Comparison of ENCODE assay signal across 9 cellular contexts in genomic region chr10:110873951-110874350, GRCh38. TPM values are rescaled to one million over a fixed set of nuclear protein-coding genes. Genes with fewer than 3 reads are reported as not detected.
DNase-seq lines count a peak whose midpoint lies in the region; ATAC-seq and TF ChIP-seq lines count a peak whose summit lies in the region.
"Had no signal": no experiment of that assay in that cellular context is flagged by ENCODE, and none has a peak within 500 bp of the region (broad histone marks: within the 10 kb centered on the region; RNA-seq: fewer than 3 reads in every experiment).

No MANE protein-coding gene starts in this region.

- H3K9me3 Mint-ChIP-seq in CD4-positive, CD25-positive, alpha-beta regulatory T cell: peaks cover 0 to 1% (median 0%) of the 10 kb centered on the region in 7 donors
- no peaks in the 10 kb centered on the region for H3K9me3 Mint-ChIP-seq in dendritic cell treated with granulocyte-macrophage colony-stimulating factor and Interleukin-4, amounts not matched to agents 40 ng/mL and 50 ng/mL, for 4 days
- no peaks in the 10 kb centered on the region for H3K9me3 Mint-ChIP-seq in neural progenitor cell

- H3K4me1 ChIP-seq in CD4-positive, CD25-positive, alpha-beta regulatory T cell (ENCODE audit: control insufficient read depth, insufficient read depth, low read length, poor library complexity, severe bottlenecking): peaks cover 68% of the 10 kb centered on the region
- H3K4me1 ChIP-seq in neural progenitor cell: peaks cover 21% of the 10 kb centered on the region

- peaks cover 28% of the 10 kb centered on the region for H3K36me3 Mint-ChIP-seq in CD4-positive, CD25-positive, alpha-beta regulatory T cell
- peaks cover 35% of the 10 kb centered on the region for H3K36me3 Mint-ChIP-seq in dendritic cell treated with granulocyte-macrophage colony-stimulating factor and Interleukin-4, amounts not matched to agents 40 ng/mL and 50 ng/mL, for 4 days (ENCODE audit: low read depth)
- H3K36me3 Mint-ChIP-seq in neural progenitor cell: no peaks in the 10 kb centered on the region

- H4K20me1 ChIP-seq in neural progenitor cell (ENCODE audit: low read depth): peaks cover 54% of the 10 kb centered on the region

- H3K9me3 ChIP-seq in CD4-positive, CD25-positive, alpha-beta regulatory T cell (ENCODE audit: control insufficient read depth in 2 of 2, low read length in 2 of 2): no peaks in the 10 kb centered on the region
- H3K9me3 ChIP-seq in neural progenitor cell (ENCODE audit: low read depth): no peaks in the 10 kb centered on the region

- peak overlapping the region; percentile 99 for H3K27ac ChIP-seq in CD4-positive, CD25-positive, alpha-beta regulatory T cell (ENCODE audit: insufficient read depth, low read length, poor library complexity, severe bottlenecking)
- H3K27ac ChIP-seq in neural progenitor cell: no peak overlapping the region

- intact Hi-C loops in dendritic cell treated with granulocyte-macrophage colony-stimulating factor and Interleukin-4, amounts not matched to agents 40 ng/mL and 50 ng/mL, for 4 days (cut with micrococcal nuclease): loop anchor here (5.0 kb wide), 2 partner anchors 37 to 72 kb away; no protein-coding TSS in a partner anchor

- peak overlapping the region; percentile 85 to 96 (median 94) for H3K4me3 Mint-ChIP-seq in CD4-positive, CD25-positive, alpha-beta regulatory T cell
- peak overlapping the region; percentile 20 for H3K4me3 Mint-ChIP-seq in dendritic cell treated with granulocyte-macrophage colony-stimulating factor and Interleukin-4, amounts not matched to agents 40 ng/mL and 50 ng/mL, for 4 days
- peak overlapping the region; percentile 78 for H3K4me3 Mint-ChIP-seq in neural progenitor cell

- H3K4me3 ChIP-seq in CD4-positive, CD25-positive, alpha-beta regulatory T cell (ENCODE audit: low read depth, low read length): peak overlapping the region; percentile 99
- H3K4me3 ChIP-seq in neural progenitor cell (peak overlapping the region; percentile 61), H7 (ENCODE audit: insufficient read depth, low read depth, low read length) (no peak overlapping the region)

- ATAC-seq in CD4-positive, CD25-positive, alpha-beta regulatory T cell (ENCODE audit: low read depth in 2 of 2): no peak
- no peak for ATAC-seq in GM21723 (IDR thresholded peaks at IDR 0.05; ENCODE audit: unreplicated experiment)

- TF ChIP-seq CTCF in neural progenitor cell (IDR thresholded peaks at IDR 0.05): no peak

- H3F3A ChIP-seq in neural progenitor cell (ENCODE audit: low read depth): peaks cover 21% of the 10 kb centered on the region

- peaks cover 35 to 70% (median 59%) of the 10 kb centered on the region in 4 donors for H3K4me1 Mint-ChIP-seq in CD4-positive, CD25-positive, alpha-beta regulatory T cell
- H3K4me1 Mint-ChIP-seq in dendritic cell treated with granulocyte-macrophage colony-stimulating factor and Interleukin-4, amounts not matched to agents 40 ng/mL and 50 ng/mL, for 4 days (ENCODE audit: low read depth): peaks cover 27% of the 10 kb centered on the region
- peaks cover 28% of the 10 kb centered on the region for H3K4me1 Mint-ChIP-seq in neural progenitor cell

- no peaks in the 10 kb centered on the region for H3K27me3 ChIP-seq in CD4-positive, CD25-positive, alpha-beta regulatory T cell (ENCODE audit: control insufficient read depth, insufficient read depth, low read length)
- H3K27me3 ChIP-seq in neural progenitor cell (no peaks in the 10 kb centered on the region), H7 (ENCODE audit: control insufficient read depth, insufficient read depth, low read length) (no peaks in the 10 kb centered on the region)

- DNase-seq in CD4-positive, CD25-positive, alpha-beta regulatory T cell: no peak
- peak; percentile 13 for DNase-seq in NCI-H69 (lab: John Stamatoyannopoulos, UW)
- DNase-seq in neural progenitor cell (ENCODE audit: low spot score): no peak
- no peak for DNase-seq in H7
- no peak for DNase-seq in NCI-H2029 (lab: John Stamatoyannopoulos, UW)
- no peak for DNase-seq in mesenteric fat pad (ENCODE audit: low spot score)
- DNase-seq: activated CD4-positive, alpha-beta T cell treated with anti-CD3 and anti-CD28 coated beads for 1 hour had no signal

- H3K27me3 Mint-ChIP-seq in CD4-positive, CD25-positive, alpha-beta regulatory T cell: peaks cover 14% of the 10 kb centered on the region
- no peaks in the 10 kb centered on the region for H3K27me3 Mint-ChIP-seq in dendritic cell treated with granulocyte-macrophage colony-stimulating factor and Interleukin-4, amounts not matched to agents 40 ng/mL and 50 ng/mL, for 4 days
- peaks cover 4% of the 10 kb centered on the region for H3K27me3 Mint-ChIP-seq in neural progenitor cell (ENCODE audit: insufficient read depth, low read depth)

- H2AFZ ChIP-seq in neural progenitor cell (replicated peaks): no peak overlapping the region

- H3K79me2 ChIP-seq in neural progenitor cell (ENCODE audit: low read depth): peaks cover 53% of the 10 kb centered on the region

- H3K4me2 ChIP-seq in neural progenitor cell: peak overlapping the region; percentile 89

- no peak overlapping the region for H3K9ac ChIP-seq in neural progenitor cell

- H3K36me3 ChIP-seq in CD4-positive, CD25-positive, alpha-beta regulatory T cell (ENCODE audit: control insufficient read depth, insufficient read depth, low read length): peaks cover 31% of the 10 kb centered on the region
- H3K36me3 ChIP-seq in neural progenitor cell (peaks cover 16% of the 10 kb centered on the region), H7 (replicated peaks; ENCODE audit: control insufficient read depth, insufficient read depth, low read length) (no peaks in the 10 kb centered on the region)

- peak overlapping the region; percentile 9 to 97 (median 97) for H3K27ac Mint-ChIP-seq in CD4-positive, CD25-positive, alpha-beta regulatory T cell
- H3K27ac Mint-ChIP-seq in dendritic cell treated with granulocyte-macrophage colony-stimulating factor and Interleukin-4, amounts not matched to agents 40 ng/mL and 50 ng/mL, for 4 days: no peak overlapping the region
- H3K27ac Mint-ChIP-seq in neural progenitor cell: no peak overlapping the region

RNA-seq across cellular contexts. Expression of gene PDCD4, which starts 2.2 kb away (rescaled TPM):
- 213 TPM for total RNA-seq in CD4-positive, CD25-positive, alpha-beta regulatory T cell
- polyA plus RNA-seq in CD4-positive, CD25-positive, alpha-beta regulatory T cell: 100 to 1,000 TPM; 167 to 224 (median 195) TPM
- total RNA-seq in neural progenitor cell (ENCODE audit: low replicate concordance) (57.7 and 106 TPM in 2 replicates), mesenteric fat pad (146 TPM)
- total RNA-seq in H7 (2014; rRNA removed; shearing (Covaris generic)): 9.0 and 17.4 TPM in 2 replicates

RNA-seq across cellular contexts. Expression of gene BBIP1, which starts 45.0 kb away (rescaled TPM):
- 42.3 TPM for total RNA-seq in CD4-positive, CD25-positive, alpha-beta regulatory T cell
- 10 to 100 TPM; 34.1 to 39.8 (median 36.8) TPM for polyA plus RNA-seq in CD4-positive, CD25-positive, alpha-beta regulatory T cell
- total RNA-seq in neural progenitor cell (ENCODE audit: low replicate concordance): 27.8 and 58.4 TPM in 2 replicates
- total RNA-seq in H7 (2014; rRNA removed; shearing (Covaris generic)): 15.9 and 24.1 TPM in 2 replicates
- total RNA-seq in mesenteric fat pad: 26.9 TPM

RNA-seq across cellular contexts. Expression of gene SHOC2, which starts 45.5 kb away (rescaled TPM):
- total RNA-seq in CD4-positive, CD25-positive, alpha-beta regulatory T cell: 91.3 TPM
- polyA plus RNA-seq in CD4-positive, CD25-positive, alpha-beta regulatory T cell: 10 to 100 TPM; 62.1 to 68.0 (median 64.1) TPM
- total RNA-seq in neural progenitor cell (ENCODE audit: low replicate concordance) (42.1 and 54.9 TPM in 2 replicates), mesenteric fat pad (79.5 TPM)
- 17.5 and 19.3 TPM in 2 replicates for total RNA-seq in H7 (2014; rRNA removed; shearing (Covaris generic))

Comparison
In these comparisons a context has a peak if more than half of its experiments do, and no peak if none do; other contexts are left out.
1. H3K27ac Mint-ChIP-seq: peak in CD4-positive, CD25-positive, alpha-beta regulatory T cell (3 of 3); none in dendritic cell treated with granulocyte-macrophage colony-stimulating factor and Interleukin-4, amounts not matched to agents 40 ng/mL and 50 ng/mL, for 4 days (single experiment) and neural progenitor cell (single experiment).
2. H3K4me3 Mint-ChIP-seq: peak in every context shown above with its lines; median percentile 94 in CD4-positive, CD25-positive, alpha-beta regulatory T cell; 78 in neural progenitor cell; 20 in dendritic cell treated with granulocyte-macrophage colony-stimulating factor and Interleukin-4, amounts not matched to agents 40 ng/mL and 50 ng/mL, for 4 days.